26 cellular contexts compared by ENCODE assay signal in the genomic region with DNA sequence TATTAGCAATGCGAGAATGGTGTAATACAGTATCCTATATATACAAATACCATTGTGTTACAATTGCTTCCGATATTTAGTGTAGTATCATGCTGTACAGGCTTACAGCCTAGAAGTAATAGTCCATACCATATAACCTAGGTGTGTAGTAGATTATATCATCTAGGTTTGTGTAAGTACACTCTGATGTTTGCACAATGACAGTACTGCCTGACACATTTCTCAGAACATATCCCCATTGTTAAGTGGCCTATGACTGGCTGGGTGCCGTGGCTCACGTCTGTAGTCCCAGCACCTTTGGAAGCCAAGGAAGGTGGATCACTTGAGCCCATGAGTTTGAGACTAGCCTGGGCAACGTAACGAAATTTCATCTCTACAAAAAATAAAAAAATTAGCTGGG.
"Had no signal": no experiment of that assay in that cellular context is flagged by ENCODE, and none has a peak within 500 bp of the region (broad histone marks: within the 10 kb centered on the region; RNA-seq: fewer than 3 reads in every experiment).

No MANE protein-coding gene starts in this region.

- H3K27me3 Mint-ChIP-seq: naive thymus-derived CD4-positive, alpha-beta T cell; natural killer cell treated with Interleukin-12 subunit alpha and Interleukin-12 subunit beta and Interleukin-15 and Interleukin-18, amount 100 ng/mL, for 72 hours; stimulated activated naive CD8-positive, alpha-beta T cell treated with anti-CD3 and anti-CD28 coated beads, Interleukin-15, Interleukin-2, amounts not matched to agents 100 ng/mL and 50 ng/mL, for 24 hours had no signal

- H3K36me3 ChIP-seq: pancreas, prostate gland, suprapubic skin, uterus had no signal

- H3K9me3 Mint-ChIP-seq: natural killer cell treated with Interleukin-12 subunit alpha and Interleukin-12 subunit beta and Interleukin-15 and Interleukin-18, amount 100 ng/mL, for 72 hours; stimulated activated effector memory CD8-positive, alpha-beta T cell treated with anti-CD3 and anti-CD28 coated beads, Interleukin-12 subunit alpha, Interleukin-12 subunit beta, amount 100 ng/mL, for 72 hours; stimulated activated naive CD8-positive, alpha-beta T cell treated with anti-CD3 and anti-CD28 coated beads, Interleukin-15, Interleukin-2, amounts not matched to agents 100 ng/mL and 50 ng/mL, for 24 hours had no signal

- H3K27me3 ChIP-seq: pancreas, spleen, suprapubic skin, tibial artery, uterus had no signal

- H3K4me1 Mint-ChIP-seq: naive thymus-derived CD4-positive, alpha-beta T cell had no signal

- H3K4me3 ChIP-seq: left ventricle myocardium inferior, lung, pancreas, prostate gland, skin epidermis, spleen, suprapubic skin, thoracic aorta, tibial artery, uterus had no signal

- H3K4me3 Mint-ChIP-seq: mesothelial cell of epicardium; naive thymus-derived CD4-positive, alpha-beta T cell; natural killer cell treated with Interleukin-12 subunit alpha and Interleukin-12 subunit beta and Interleukin-15 and Interleukin-18, amount 100 ng/mL, for 72 hours; neural crest cell; stimulated activated effector memory CD8-positive, alpha-beta T cell treated with anti-CD3 and anti-CD28 coated beads, Interleukin-12 subunit alpha, Interleukin-12 subunit beta, amount 100 ng/mL, for 72 hours; stimulated activated naive CD8-positive, alpha-beta T cell treated with anti-CD3 and anti-CD28 coated beads, Interleukin-15, Interleukin-2, amounts not matched to agents 100 ng/mL and 50 ng/mL, for 24 hours; type B pancreatic cell had no signal

- FAIRE-seq: pancreas had no signal

- H3K27ac Mint-ChIP-seq: mesothelial cell of epicardium; naive thymus-derived CD4-positive, alpha-beta T cell; natural killer cell treated with Interleukin-12 subunit alpha and Interleukin-12 subunit beta and Interleukin-15 and Interleukin-18, amount 100 ng/mL, for 72 hours; stimulated activated effector memory CD8-positive, alpha-beta T cell treated with anti-CD3 and anti-CD28 coated beads, Interleukin-12 subunit alpha, Interleukin-12 subunit beta, amount 100 ng/mL, for 72 hours; stimulated activated naive CD8-positive, alpha-beta T cell treated with anti-CD3 and anti-CD28 coated beads, Interleukin-15, Interleukin-2, amounts not matched to agents 100 ng/mL and 50 ng/mL, for 24 hours; type B pancreatic cell had no signal

- DNase-seq: hippocampal formation; kidney; left ventricle myocardium inferior; mesendoderm; naive thymus-derived CD4-positive, alpha-beta T cell; nucleus accumbens; pancreas; retina; right cardiac atrium; spleen; stimulated activated CD4-positive, alpha-beta T cell treated with anti-CD3 and anti-CD28 coated beads, Interleukin-4, amount 100 ng/mL, for 24 hours; stimulated activated naive CD4-positive, alpha-beta T cell; tibial artery; uterus had no signal

- ATAC-seq: naive thymus-derived CD4-positive, alpha-beta T cell; natural killer cell treated with Interleukin-12 subunit alpha and Interleukin-12 subunit beta and Interleukin-15 and Interleukin-18, amount 100 ng/mL, for 72 hours; pancreas; sciatic nerve; stimulated activated effector memory CD8-positive, alpha-beta T cell treated with anti-CD3 and anti-CD28 coated beads, Interleukin-12 subunit alpha, Interleukin-12 subunit beta, amount 100 ng/mL, for 72 hours had no signal
